Comparison of ENCODE assay signal across 8 cellular contexts in genomic region chr3:192831111-192831644, GRCh38.
DNase-seq lines count a peak whose midpoint lies in the region; ATAC-seq lines count a peak whose summit lies in the region.
"Had no signal": no experiment of that assay in that cellular context is flagged by ENCODE, and none has a peak within 500 bp of the region (broad histone marks: within the 10 kb centered on the region; RNA-seq: fewer than 3 reads in every experiment).

No MANE protein-coding gene starts in this region.

- ATAC-seq in GM18868 (IDR thresholded peaks at IDR 0.05; ENCODE audit: unreplicated experiment) (peak; percentile 32), HG02642 (IDR thresholded peaks at IDR 0.05; ENCODE audit: poor library complexity, unreplicated experiment) (peak; percentile 51), HG02840 (IDR thresholded peaks at IDR 0.05; ENCODE audit: low FRiP score, unreplicated experiment) (no peak)

- peak overlapping the region; percentile 77 for H3K27ac Mint-ChIP-seq in activated T-helper 2 cell treated with anti-CD3 and anti-CD28 coated beads, Interferon-gamma antibody, Interleukin-2, Interleukin-4, amounts not matched to agents 10 μg/mL and 5 μg/mL and 100 μg/mL, durations not matched to agents 14 hours and 24 hours and 36 hours
- H3K27ac Mint-ChIP-seq: activated naive CD8-positive, alpha-beta T cell treated with anti-CD3 and anti-CD28 coated beads, Interleukin-2, amount 10 ng/mL, durations not matched to agents 7 days and 5 days had no signal

- peaks cover 6% of the 10 kb centered on the region for H3K9me3 Mint-ChIP-seq in activated T-helper 2 cell treated with anti-CD3 and anti-CD28 coated beads, Interferon-gamma antibody, Interleukin-2, Interleukin-4, amounts not matched to agents 10 μg/mL and 5 μg/mL and 100 μg/mL, durations not matched to agents 14 hours and 24 hours and 36 hours
- H3K9me3 Mint-ChIP-seq: activated naive CD8-positive, alpha-beta T cell treated with anti-CD3 and anti-CD28 coated beads, Interleukin-2, amount 10 ng/mL, durations not matched to agents 7 days and 5 days had no signal

- intact Hi-C loops in activated T-helper 2 cell treated with anti-CD3 and anti-CD28 coated beads, Interferon-gamma antibody, Interleukin-2, Interleukin-4, amounts not matched to agents 10 μg/mL and 5 μg/mL and 100 μg/mL, durations not matched to agents 14 hours and 24 hours and 36 hours (cut with micrococcal nuclease), result loop anchor here (1.0 to 5.0 kb wide), 6 partner anchors 12 to 86 kb away; partner anchors contain the start of gene MB21D2

- no peak overlapping the region for H3K4me3 ChIP-seq in skeletal muscle cell (ENCODE audit: low read depth, low read length)

- DNase-seq in activated T-helper 2 cell treated with anti-CD3 and anti-CD28 coated beads, Interferon-gamma antibody, Interleukin-2, Interleukin-4, amounts not matched to agents 10 μg/mL and 5 μg/mL and 100 μg/mL, durations not matched to agents 14 hours and 24 hours and 36 hours (ENCODE audit: low spot score), result no peak
- peak; percentile 89 for DNase-seq in skeletal muscle cell (ENCODE audit: low read depth)
- DNase-seq in superior temporal gyrus (ENCODE audit: extremely low spot score), result no peak
- no peak for DNase-seq in middle frontal gyrus (ENCODE audit: extremely low spot score, low spot score)
- DNase-seq: activated naive CD8-positive, alpha-beta T cell treated with anti-CD3 and anti-CD28 coated beads, Interleukin-2, amount 10 ng/mL, durations not matched to agents 7 days and 5 days had no signal

- H3K4me3 Mint-ChIP-seq in activated T-helper 2 cell treated with anti-CD3 and anti-CD28 coated beads, Interferon-gamma antibody, Interleukin-2, Interleukin-4, amounts not matched to agents 10 μg/mL and 5 μg/mL and 100 μg/mL, durations not matched to agents 14 hours and 24 hours and 36 hours (ENCODE audit: low read depth), result no peak overlapping the region
- H3K4me3 Mint-ChIP-seq: activated naive CD8-positive, alpha-beta T cell treated with anti-CD3 and anti-CD28 coated beads, Interleukin-2, amount 10 ng/mL, durations not matched to agents 7 days and 5 days had no signal

- H3K4me1 Mint-ChIP-seq in activated T-helper 2 cell treated with anti-CD3 and anti-CD28 coated beads, Interferon-gamma antibody, Interleukin-2, Interleukin-4, amounts not matched to agents 10 μg/mL and 5 μg/mL and 100 μg/mL, durations not matched to agents 14 hours and 24 hours and 36 hours (ENCODE audit: low read depth), result peaks cover 38% of the 10 kb centered on the region

- H3K36me3 Mint-ChIP-seq in activated T-helper 2 cell treated with anti-CD3 and anti-CD28 coated beads, Interferon-gamma antibody, Interleukin-2, Interleukin-4, amounts not matched to agents 10 μg/mL and 5 μg/mL and 100 μg/mL, durations not matched to agents 14 hours and 24 hours and 36 hours (ENCODE audit: low read depth), result peaks cover 11% of the 10 kb centered on the region

- H3K27me3 Mint-ChIP-seq in activated T-helper 2 cell treated with anti-CD3 and anti-CD28 coated beads, Interferon-gamma antibody, Interleukin-2, Interleukin-4, amounts not matched to agents 10 μg/mL and 5 μg/mL and 100 μg/mL, durations not matched to agents 14 hours and 24 hours and 36 hours (ENCODE audit: low read depth), result no peaks in the 10 kb centered on the region
- H3K27me3 Mint-ChIP-seq: activated naive CD8-positive, alpha-beta T cell treated with anti-CD3 and anti-CD28 coated beads, Interleukin-2, amount 10 ng/mL, durations not matched to agents 7 days and 5 days had no signal
